Comparison of ENCODE assay signal across 18 cellular contexts in genomic region chr11:77136074-77136473, GRCh38.
DNase-seq lines count a peak whose midpoint lies in the region; ATAC-seq and TF ChIP-seq lines count a peak whose summit lies in the region.
"Had no signal": no experiment of that assay in that cellular context is flagged by ENCODE, and none has a peak within 500 bp of the region (broad histone marks: within the 10 kb centered on the region; RNA-seq: fewer than 3 reads in every experiment).

No MANE protein-coding gene starts in this region.

- no peaks in the 10 kb centered on the region for H3K27me3 ChIP-seq in ACC112 (ENCODE audit: insufficient read depth, low read length)
- no peaks in the 10 kb centered on the region for H3K27me3 ChIP-seq in RWPE2 (ENCODE audit: insufficient read depth, poor library complexity, severe bottlenecking)

- H3K4me3 ChIP-seq in ACC112 (ENCODE audit: low read depth, low read length) (no peak overlapping the region), RWPE2 (ENCODE audit: severe bottlenecking) (no peak overlapping the region), fibroblast of mammary gland (ENCODE audit: control insufficient read depth, low read depth, low read length) (no peak overlapping the region)

- DNase-seq in EL (peak; percentile 64), RWPE2 (ENCODE audit: low spot score) (no peak), fibroblast of mammary gland (ENCODE audit: low read depth) (peak; percentile 51), NCI-H1048 (lab: John Stamatoyannopoulos, UW) (no peak), retina (no peak)
- DNase-seq: activated effector memory CD4-positive, alpha-beta T cell treated with Interleukin-2 at 50 U/mL for 16 hours; caudate nucleus; GDM1; left ventricle myocardium superior; naive B cell; NCI-H2171; stimulated activated CD4-positive, alpha-beta T cell treated with anti-CD3 and anti-CD28 coated beads, Interleukin-4, amount 100 ng/mL, for 24 hours; stimulated activated naive CD4-positive, alpha-beta T cell treated with Interleukin-2 at 50 U/mL for 16 hours had no signal

- H3K36me3 ChIP-seq in ACC112 (ENCODE audit: insufficient read depth, low read length) (no peaks in the 10 kb centered on the region), RWPE2 (ENCODE audit: low read depth) (no peaks in the 10 kb centered on the region)

- H3K27ac ChIP-seq in ACC112 (ENCODE audit: low read depth, low read length) (no peak overlapping the region), RWPE2 (ENCODE audit: poor library complexity, severe bottlenecking) (no peak overlapping the region)
- H3K27ac ChIP-seq: C4-2B had no signal

- TF ChIP-seq CTCF in RWPE2 (IDR thresholded peaks at IDR 0.05; ENCODE audit: poor library complexity, severe bottlenecking) (no peak), fibroblast of mammary gland (conservative IDR thresholded peaks at IDR 0.05; ENCODE audit: control insufficient read depth, insufficient read depth, low read depth, low read length) (no peak)

- peak overlapping the region; percentile 13 for H2AFZ ChIP-seq in ACC112 (ENCODE audit: low read length, unreplicated experiment)

- no peaks in the 10 kb centered on the region for H3K79me2 ChIP-seq in ACC112 (ENCODE audit: control insufficient read depth, insufficient read depth, low read length, unreplicated experiment)

- ATAC-seq in RWPE2 (ENCODE audit: low read depth) (peak; percentile 62; the same call in 2 of the 3 replicates), HG03432 (IDR thresholded peaks at IDR 0.05; ENCODE audit: unreplicated experiment) (no peak), HG02798 (IDR thresholded peaks at IDR 0.05; ENCODE audit: poor library complexity, unreplicated experiment) (no peak)
- ATAC-seq: activated CD4-positive, CD25-positive, alpha-beta regulatory T cell treated with anti-CD3 and anti-CD28 coated beads, Interleukin-2, amount 50 U/mL, for 24 hours; left ventricle myocardium superior had no signal

- no peaks in the 10 kb centered on the region for H3K9me3 ChIP-seq in RWPE2 (ENCODE audit: severe bottlenecking)

- H3K4me1 ChIP-seq in ACC112 (ENCODE audit: control insufficient read depth, insufficient read depth, low read length, unreplicated experiment) (peaks cover 23% of the 10 kb centered on the region), RWPE2 (ENCODE audit: insufficient read depth, poor library complexity, severe bottlenecking) (no peaks in the 10 kb centered on the region)

Comparison
In these comparisons a context has a peak if more than half of its experiments do, and no peak if none do; other contexts are left out.
1. DNase-seq: peak in EL (single experiment) and fibroblast of mammary gland (single experiment); none in RWPE2 (single experiment), NCI-H1048 (single experiment) and retina (single experiment).